ENCODE assay signal across 16 cellular contexts in the genomic region with DNA sequence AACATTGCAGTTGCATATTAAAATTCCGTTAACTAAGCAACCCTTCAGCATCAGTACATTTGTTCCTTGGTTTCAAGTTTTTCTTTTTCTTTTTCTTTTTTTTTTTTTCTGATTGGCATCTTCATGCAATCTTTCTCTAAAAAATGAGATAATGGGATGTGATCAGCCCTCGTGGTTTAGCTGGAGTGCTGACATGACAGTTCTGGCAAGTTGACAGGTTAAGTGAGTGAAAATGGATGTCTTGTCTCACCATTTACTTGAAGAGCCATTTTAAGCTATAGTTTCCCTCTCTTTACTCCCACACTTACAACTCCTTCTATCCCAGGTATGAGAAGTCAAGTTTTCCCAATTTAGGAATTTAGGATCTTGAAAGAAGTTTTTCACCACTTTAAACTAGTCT.
A peak's percentile ranks its signal among the peaks of the same experiment; 100 is the strongest.
DNase-seq lines count a peak whose midpoint lies in the region; ATAC-seq and TF ChIP-seq lines count a peak whose summit lies in the region.
"Had no signal": no experiment of that assay in that cellular context is flagged by ENCODE, and none has a peak within 500 bp of the region (broad histone marks: within the 10 kb centered on the region; RNA-seq: fewer than 3 reads in every experiment).

No MANE protein-coding gene starts in this region.

- no peak overlapping the region for H3K4me2 ChIP-seq in IMR-90 (ENCODE audit: low read depth, low read length)

- H2BK15ac ChIP-seq in IMR-90 (ENCODE audit: low read depth, low read length) = no peak overlapping the region

- no peak overlapping the region for H3K4ac ChIP-seq in IMR-90 (ENCODE audit: low read depth, low read length)

- H3K27ac Mint-ChIP-seq in activated T-cell treated with anti-CD3 and anti-CD28 coated beads, Interleukin-2, amount 50 U/mL, for 72 hours = no peak overlapping the region
- H3K27ac Mint-ChIP-seq: CD4-positive, alpha-beta T cell; H9 had no signal

- no peaks in the 10 kb centered on the region for H3K79me1 ChIP-seq in IMR-90 (ENCODE audit: low read depth in 1 of 2, low read length in 2 of 2)

- H3K4me3 ChIP-seq in cardiac muscle cell (no peak overlapping the region), IMR-90 (ENCODE audit: insufficient read depth, low read depth, low read length) (no peak overlapping the region)

- H3K27me3 ChIP-seq in cardiac muscle cell (no peaks in the 10 kb centered on the region), IMR-90 (ENCODE audit: control insufficient read depth, insufficient read depth, low read length) (no peaks in the 10 kb centered on the region)

- H2BK120ac ChIP-seq in IMR-90 (ENCODE audit: low read depth, low read length) = no peak overlapping the region

- dilution Hi-C loops in IMR-90 (cut with HindIII; ENCODE audit: low sequenced_read_pairs, unreplicated experiment) = no loop called here

- H3K27ac ChIP-seq in cardiac muscle cell (peak overlapping the region; percentile 94), IMR-90 (ENCODE audit: insufficient read depth, low read length) (no peak overlapping the region)
- H3K27ac ChIP-seq: C4-2B had no signal

- H4K8ac ChIP-seq in IMR-90 (ENCODE audit: low read depth in 2 of 2, low read length in 2 of 2) = no peak overlapping the region

- H3K18ac ChIP-seq in IMR-90 (ENCODE audit: low read depth, low read length) = no peak overlapping the region

- H2AK9ac ChIP-seq in IMR-90 (replicated peaks; ENCODE audit: low read depth, low read length, poor library complexity) = no peak overlapping the region

- DNase-seq in cardiac muscle cell (ENCODE audit: low read depth in 1 of 2, low spot score in 1 of 2) (peak in 1 of 2 donors; percentile 50), Right ventricle myocardium superior (no peak), IMR-90 (no peak), NCI-H69 (lab: John Stamatoyannopoulos, UW) (peak; percentile 6), putamen (ENCODE audit: low spot score) (peak; percentile 76)
- no peak for DNase-seq in activated T-cell treated with anti-CD3 and anti-CD28 coated beads, Interleukin-2, amount 50 U/mL, for 72 hours
- DNase-seq: AML-193; Caco-2; CD4-positive, alpha-beta T cell; DMS79 treated with DMSO at 0.1 percent for 48 hours; GF-D8; GOT3; H9; KG1 had no signal

- CTCF ChIA-PET in IMR-90 (lab: Yijun Ruan, JAX) = interaction anchor here (0.7 to 0.9 kb wide), 3 partner anchors 48 to 293 kb away, joined by 3 to 16 read pairs (median 3); no protein-coding TSS in a partner anchor

- no peaks in the 10 kb centered on the region for H3K27me3 Mint-ChIP-seq in activated T-cell treated with anti-CD3 and anti-CD28 coated beads, Interleukin-2, amount 50 U/mL, for 72 hours (ENCODE audit: low read depth)
- H3K27me3 Mint-ChIP-seq: CD4-positive, alpha-beta T cell had no signal

- in situ Hi-C loops in IMR-90 (cut with MboI; ENCODE audit: low sequenced_read_pairs) = no loop called here

- no peak overlapping the region for H3K56ac ChIP-seq in IMR-90 (ENCODE audit: extremely low read depth, insufficient read depth, low read length)

- no peaks in the 10 kb centered on the region for H4K20me1 ChIP-seq in IMR-90 (ENCODE audit: insufficient read depth, low read length)

- no peak overlapping the region for H3K9ac ChIP-seq in IMR-90 (ENCODE audit: low read depth, low read length)

- no peak overlapping the region for H3K4me3 Mint-ChIP-seq in activated T-cell treated with anti-CD3 and anti-CD28 coated beads, Interleukin-2, amount 50 U/mL, for 72 hours
- H3K4me3 Mint-ChIP-seq: CD4-positive, alpha-beta T cell; H9 had no signal

- H3K4me1 ChIP-seq in cardiac muscle cell (ENCODE audit: low read depth) (peaks cover 25% of the 10 kb centered on the region), IMR-90 (ENCODE audit: control insufficient read depth, insufficient read depth, low read length) (no peaks in the 10 kb centered on the region)

- no peak overlapping the region for H2BK20ac ChIP-seq in IMR-90 (ENCODE audit: low read depth, low read length)

- no peaks in the 10 kb centered on the region for H3K9me3 ChIP-seq in cardiac muscle cell (ENCODE audit: low read depth)
- H3K9me3 ChIP-seq in IMR-90 (ENCODE audit: control insufficient read depth, insufficient read depth, low read length) = no peaks in the 10 kb centered on the region
- H3K9me3 ChIP-seq: Caco-2 had no signal

- no peaks in the 10 kb centered on the region for H3K9me1 ChIP-seq in IMR-90 (ENCODE audit: insufficient read depth, low read length)

- no peaks in the 10 kb centered on the region for H3K36me3 Mint-ChIP-seq in activated T-cell treated with anti-CD3 and anti-CD28 coated beads, Interleukin-2, amount 50 U/mL, for 72 hours (ENCODE audit: insufficient read depth in 2 of 2)

- TF ChIP-seq CTCF in cardiac muscle cell (IDR thresholded peaks at IDR 0.05; ENCODE audit: low read depth, low read length) = no peak
- TF ChIP-seq CTCF in IMR-90 (conservative IDR thresholded peaks at IDR 0.05; ENCODE audit: low read depth, low read length) = no peak

- no peak overlapping the region for H2BK5ac ChIP-seq in IMR-90 (ENCODE audit: low read depth, low read length, poor library complexity, severe bottlenecking)

- H4K91ac ChIP-seq in IMR-90 (ENCODE audit: insufficient read depth, low read depth, low read length) = no peak overlapping the region

- BruUV-seq in IMR-90 (replicated peaks; lab: Mats Ljungman, UMichigan) = no TSS peak

- H4K5ac ChIP-seq in IMR-90 (ENCODE audit: low read depth, low read length) = no peak overlapping the region

- no peak overlapping the region for H3K23ac ChIP-seq in IMR-90 (ENCODE audit: low read depth, low read length)

- H3K4me1 Mint-ChIP-seq in activated T-cell treated with anti-CD3 and anti-CD28 coated beads, Interleukin-2, amount 50 U/mL, for 72 hours (ENCODE audit: low read depth) = no peaks in the 10 kb centered on the region

- no CpG with 5 or more reads among the region's 2 CpGs for WGBS in IMR-90 (ENCODE audit: extremely low coverage in 2 of 2, insufficient read length in 1 of 2), 2 experiments

- intact Hi-C loops in Right ventricle myocardium superior (cut with DNase I) (no loop called here), IMR-90 (cut with micrococcal nuclease) (no loop called here)

- no peak for TF ChIP-seq RAD21 in IMR-90 (IDR thresholded peaks at IDR 0.05; ENCODE audit: low read length)

- no peak for ATAC-seq in Right ventricle myocardium superior (ENCODE audit: poor library complexity)
- no peak for ATAC-seq in IMR-90 (ENCODE audit: low read depth)
- ATAC-seq in activated T-cell treated with anti-CD3 and anti-CD28 coated beads, Interleukin-2, amount 50 U/mL, for 72 hours (replicated peaks in 1 of 2) = no peak
- no peak for ATAC-seq in HG02884 (IDR thresholded peaks at IDR 0.05; ENCODE audit: unreplicated experiment)

- H3K36me3 ChIP-seq in cardiac muscle cell = no peaks in the 10 kb centered on the region
- no peaks in the 10 kb centered on the region for H3K36me3 ChIP-seq in IMR-90 (ENCODE audit: control insufficient read depth, insufficient read depth, low read length)

- no peak overlapping the region for H2AFZ ChIP-seq in IMR-90 (replicated peaks; ENCODE audit: low read length, poor library complexity)

- no peak for TF ChIP-seq POLR2A in IMR-90 (IDR thresholded peaks at IDR 0.05; ENCODE audit: low read depth, low read length)

- H3K9me3 Mint-ChIP-seq in activated T-cell treated with anti-CD3 and anti-CD28 coated beads, Interleukin-2, amount 50 U/mL, for 72 hours = peaks cover 8 to 12% of the 10 kb centered on the region in 2 donors

- POLR2A ChIA-PET in IMR-90 (lab: Charles Lee; ENCODE audit: unreplicated experiment) = no interaction called here

- no peak overlapping the region for H3K14ac ChIP-seq in IMR-90 (replicated peaks; ENCODE audit: low read depth, low read length)

- no peak overlapping the region for H2AK5ac ChIP-seq in IMR-90 (ENCODE audit: low read depth, low read length)

TF ChIP-seq in IMR-90, 13 proteins besides CTCF, POLR2A, EP300 and RAD21:
- TF ChIP-seq USF2 (IDR thresholded peaks at IDR 0.05; ENCODE audit: low read depth, low read length) (no peak), MAFK (IDR thresholded peaks at IDR 0.05; ENCODE audit: low read depth, low read length) (peak; percentile 70)
TF ChIP-seq in IMR-90: peak in this region for 1.

Comparison
In these comparisons a context has a peak if more than half of its experiments do, and no peak if none do; other contexts are left out.
1. DNase-seq: peak in NCI-H69 (single experiment) and putamen (single experiment); none in Right ventricle myocardium superior (single experiment), IMR-90 (single experiment) and activated T-cell treated with anti-CD3 and anti-CD28 coated beads, Interleukin-2, amount 50 U/mL, for 72 hours (0 of 2).